20 cellular contexts compared by ENCODE assay signal in genomic region chr1:19990703-19991102, GRCh38. TPM values are rescaled to one million over a fixed set of nuclear protein-coding genes. Genes with fewer than 3 reads are reported as not detected.
DNase-seq lines count a peak whose midpoint lies in the region; ATAC-seq, FAIRE-seq and TF ChIP-seq lines count a peak whose summit lies in the region.
"Had no signal": no experiment of that assay in that cellular context is flagged by ENCODE, and none has a peak within 500 bp of the region (broad histone marks: within the 10 kb centered on the region; RNA-seq: fewer than 3 reads in every experiment).

No MANE protein-coding gene starts in this region.

- H3K14ac ChIP-seq in H1 (ENCODE audit: insufficient read length), result no peak overlapping the region

- H4K8ac ChIP-seq in H1 (ENCODE audit: extremely low read depth, insufficient read depth, low read length), result no peak overlapping the region

- H3K27me3 Mint-ChIP-seq in neural progenitor cell (ENCODE audit: insufficient read depth, low read depth), result no peaks in the 10 kb centered on the region

- H3K56ac ChIP-seq in H1 (replicated peaks; ENCODE audit: insufficient read length, low read depth, low read length), result peak overlapping the region; percentile 24

- H3K79me1 ChIP-seq in H1 (ENCODE audit: low read depth, low read length), result no peaks in the 10 kb centered on the region

- peak overlapping the region; percentile 97; the same call in 1 of the 2 replicates for H2BK20ac ChIP-seq in H1 (ENCODE audit: low read length)

- H2BK15ac ChIP-seq in H1 (ENCODE audit: low read length), result no peak overlapping the region

- H2BK5ac ChIP-seq in H1 (ENCODE audit: low read depth, low read length), result peak overlapping the region; percentile 93; the same call in 1 of the 2 replicates

- no peak overlapping the region for H3K23ac ChIP-seq in H1 (ENCODE audit: insufficient read length)

- peak; percentile 7 for FAIRE-seq in H1 (lab: Jason Lieb, UNC)
- FAIRE-seq: A549, G401.6, GM12891, K562 had no signal

- H3K36me3 ChIP-seq in H1 (ENCODE audit: control insufficient read depth in 2 of 4, insufficient read depth in 4 of 4, low read length in 3 of 4) (peaks cover 0 to 5% (median 0%) of the 10 kb centered on the region in 4 experiments; a peak in 1 of 8 replicates), iPS-18a (ENCODE audit: control insufficient read depth, low read depth, low read length) (no peaks in the 10 kb centered on the region), neural progenitor cell (no peaks in the 10 kb centered on the region)

- no peak overlapping the region for H4K5ac ChIP-seq in H1 (ENCODE audit: insufficient read length, low read depth, low read length)

- H3K4me3 Mint-ChIP-seq in neural progenitor cell, result peak overlapping the region; percentile 14
- H3K4me3 Mint-ChIP-seq: CD4-positive, alpha-beta T cell had no signal

- POLR2A ChIA-PET in H1 (lab: Charles Lee; ENCODE audit: partially characterized antibody), result interaction anchor here (0.8 to 1.3 kb wide), 2 partner anchors 12 to 13 kb away, joined by 3 read pairs; no protein-coding TSS in a partner anchor

- no peaks in the 10 kb centered on the region for H3K23me2 ChIP-seq in H1 (ENCODE audit: low read depth, low read length)

- H3K27ac Mint-ChIP-seq in neural progenitor cell, result no peak overlapping the region
- H3K27ac Mint-ChIP-seq: CD4-positive, alpha-beta T cell had no signal

- no peaks in the 10 kb centered on the region for H3K36me3 Mint-ChIP-seq in neural progenitor cell

- H3K9me3 ChIP-seq in H1 (ENCODE audit: insufficient read depth in 2 of 2, low read depth in 1 of 2, low read length in 1 of 2) (peaks cover 12% of the 10 kb centered on the region in 2 experiments), iPS-18a (ENCODE audit: control insufficient read depth, low read depth, low read length) (peaks cover 6% of the 10 kb centered on the region), neural progenitor cell (ENCODE audit: low read depth) (no peaks in the 10 kb centered on the region)
- H3K9me3 ChIP-seq: A549 had no signal

- no peak overlapping the region for H2AK5ac ChIP-seq in H1 (ENCODE audit: low read depth, low read length)

- CTCF ChIA-PET in H1 (lab: Charles Lee; ENCODE audit: partially characterized antibody), result interaction anchor here (0.7 to 1.6 kb wide), 2 partner anchors 16 to 193 kb away, joined by 3 to 4 read pairs; no protein-coding TSS in a partner anchor

- WGBS in H1 (ENCODE audit: extremely low coverage in 1 of 2, insufficient coverage in 1 of 2, insufficient read length in 1 of 2, insufficient replicate concordance in 2 of 2, low coverage in 1 of 2, low lambda C conversion rate in 2 of 2, missing lambda C conversion rate in 1 of 2), 2 experiments, result 22% methylated on average over 1 of the region's 1 CpG; no CpG with 5 or more reads in 1 of the 2 experiments

- no peak overlapping the region for H3K4ac ChIP-seq in H1 (replicated peaks; ENCODE audit: insufficient read length, low read depth, low read length)

- peak overlapping the region; percentile 95 for H2BK12ac ChIP-seq in H1 (ENCODE audit: low read depth, low read length)

- TF ChIP-seq RAD21 in H1 (IDR thresholded peaks at IDR 0.05 in 1 of 2, conservative IDR thresholded peaks at IDR 0.05 in 1 of 2; ENCODE audit: low read depth in 2 of 2, low read length in 2 of 2), result no peak

- no peaks in the 10 kb centered on the region for H3K79me2 ChIP-seq in H1 (ENCODE audit: control insufficient read depth in 1 of 2, insufficient read depth in 2 of 2, low read length in 2 of 2)
- no peaks in the 10 kb centered on the region for H3K79me2 ChIP-seq in neural progenitor cell (ENCODE audit: low read depth)

- no peak for TF ChIP-seq POLR2A in H1 (IDR thresholded peaks at IDR 0.05; ENCODE audit: control extremely low read depth in 1 of 2, low read depth in 2 of 2, low read length in 2 of 2)

- no peak for ATAC-seq in GM19463 (IDR thresholded peaks at IDR 0.05; ENCODE audit: unreplicated experiment)
- ATAC-seq: A549, K562 had no signal

- H3K27ac ChIP-seq in H1 (ENCODE audit: low read depth, low read length) (peak overlapping the region; percentile 58; the same call in 1 of the 2 replicates), iPS-18a (ENCODE audit: low read length) (peak overlapping the region; percentile 72), neural progenitor cell (no peak overlapping the region)
- H3K27ac ChIP-seq: 22Rv1, A549, C4-2B had no signal

- H3F3A ChIP-seq in neural progenitor cell (ENCODE audit: low read depth), result no peaks in the 10 kb centered on the region

- H3K9me3 Mint-ChIP-seq in neural progenitor cell, result no peaks in the 10 kb centered on the region
- H3K9me3 Mint-ChIP-seq: CD4-positive, alpha-beta T cell had no signal

- H4K20me1 ChIP-seq in H1 (replicated peaks in 1 of 2; ENCODE audit: control insufficient read depth in 1 of 2, insufficient read depth in 2 of 2, low read length in 2 of 2) (no peaks in the 10 kb centered on the region), neural progenitor cell (ENCODE audit: low read depth) (no peaks in the 10 kb centered on the region)

- peak overlapping the region; percentile 96 for H2BK120ac ChIP-seq in H1 (replicated peaks; ENCODE audit: low read depth, low read length)

- H3K4me1 Mint-ChIP-seq in neural progenitor cell, result peaks cover 17% of the 10 kb centered on the region

- TF ChIP-seq CTCF in H1 (IDR thresholded peaks at IDR 0.05; ENCODE audit: control extremely low read depth in 1 of 3, insufficient read depth in 1 of 3, low read depth in 1 of 3, low read length in 3 of 3) (no peak), neural progenitor cell (IDR thresholded peaks at IDR 0.05) (no peak)

- TF ChIP-seq EP300 in H1 (IDR thresholded peaks at IDR 0.05; ENCODE audit: borderline replicate concordance in 1 of 2, low read depth in 2 of 2, low read length in 2 of 2), result no peak

- no peak overlapping the region for H2AFZ ChIP-seq in H1 (ENCODE audit: low read length)
- peak overlapping the region; percentile 82 for H2AFZ ChIP-seq in neural progenitor cell (replicated peaks)

- peak overlapping the region; percentile 12 for H4K91ac ChIP-seq in H1 (replicated peaks; ENCODE audit: insufficient read length, low read length)

- peak overlapping the region; percentile 81; the same call in 1 of the 2 replicates for H3K18ac ChIP-seq in H1 (ENCODE audit: extremely low read depth, low read length)

- H3K4me3 ChIP-seq in H1 (ENCODE audit: extremely low read depth in 1 of 4, insufficient read depth in 2 of 4, low read depth in 3 of 4, low read length in 4 of 4) (peak overlapping the region in 3 of 4 experiments; percentile 9 to 43 (median 23); a peak in 5 of 8 replicates), iPS-18a (ENCODE audit: low read length) (peak overlapping the region; percentile 46), neural progenitor cell (no peak overlapping the region)
- H3K4me3 ChIP-seq: A549, K562 had no signal

- DNase-seq in DMS 273 (lab: John Stamatoyannopoulos, UW; ENCODE audit: unreplicated experiment), result peak; percentile 39
- DNase-seq in DMS 273 treated with DMSO at 0.1 percent for 48 hours (lab: John Stamatoyannopoulos, UW), result no peak
- no peak for DNase-seq in H1 (ENCODE audit: low read depth in 1 of 2, low spot score in 2 of 2)
- DNase-seq in neural progenitor cell (ENCODE audit: low spot score), result no peak
- DNase-seq in germinal center (ENCODE audit: low spot score), result no peak
- DNase-seq in stimulated activated CD4-positive, alpha-beta T cell treated with anti-CD3 and anti-CD28 coated beads, Interleukin-12 subunit alpha, Interleukin-12 subunit beta, amount 100 ng/mL, for 4 hours, result no peak
- DNase-seq: AML-193; CD4-positive, alpha-beta T cell; HCEC 1CT; IMR-90 had no signal

- H3K9ac ChIP-seq in H1 (replicated peaks in 1 of 4; ENCODE audit: extremely low read depth in 1 of 4, low read depth in 3 of 4, low read length in 3 of 4) (peak overlapping the region in 1 of 4 experiments; percentile 21; a peak in 2 of 7 replicates), iPS-18a (ENCODE audit: low read length) (peak overlapping the region; percentile 51), neural progenitor cell (no peak overlapping the region)

- H3K27me3 ChIP-seq in H1 (replicated peaks in 1 of 4; ENCODE audit: control insufficient read depth in 3 of 4, extremely low read depth in 1 of 4, insufficient read depth in 3 of 4, low read length in 3 of 4) (no peaks in the 10 kb centered on the region), iPS-18a (ENCODE audit: control insufficient read depth, insufficient read depth, low read length) (no peaks in the 10 kb centered on the region), neural progenitor cell (peaks cover 14% of the 10 kb centered on the region)

- H3K4me1 ChIP-seq in H1 (replicated peaks in 1 of 4; ENCODE audit: control insufficient read depth in 3 of 4, insufficient read depth in 4 of 4, low read length in 3 of 4), result peaks cover 6 to 13% (median 11%) of the 10 kb centered on the region in 4 experiments; a peak in 6 of 7 replicates
- H3K4me1 ChIP-seq in iPS-18a (ENCODE audit: control insufficient read depth, low read depth, low read length), result peaks cover 53% of the 10 kb centered on the region
- H3K4me1 ChIP-seq in neural progenitor cell, result peaks cover 8% of the 10 kb centered on the region
- H3K4me1 ChIP-seq: A549 had no signal

- peak overlapping the region; percentile 45 to 82 for H3K4me2 ChIP-seq in H1 (ENCODE audit: insufficient read depth in 1 of 2, low read depth in 2 of 2, low read length in 2 of 2)
- H3K4me2 ChIP-seq in neural progenitor cell, result peak overlapping the region; percentile 24
- H3K4me2 ChIP-seq: A549 had no signal

TF ChIP-seq in H1, 55 proteins besides CTCF, POLR2A, EP300 and RAD21:
- TF ChIP-seq FOSL1 (IDR thresholded peaks at IDR 0.05; ENCODE audit: insufficient read depth, low read depth, low read length), result no peak
- TF ChIP-seq SIN3A (conservative IDR thresholded peaks at IDR 0.05 in 1 of 2, IDR thresholded peaks at IDR 0.05 in 1 of 2; ENCODE audit: low read depth in 1 of 2, low read length in 2 of 2), result no peak
- no peak for TF ChIP-seq POU5F1 (IDR thresholded peaks at IDR 0.05; ENCODE audit: low read depth, low read length)
- TF ChIP-seq SRF (IDR thresholded peaks at IDR 0.05; ENCODE audit: low read depth, low read length), result no peak
- TF ChIP-seq CEBPB (IDR thresholded peaks at IDR 0.05; ENCODE audit: low read depth, low read length), result no peak
TF ChIP-seq in H1: peak in this region for 0.

RNA-seq across cellular contexts. Expression of gene PLA2G2A, which starts 11.3 kb away (rescaled TPM):
- 0.69 and 1.0 TPM in 2 replicates for total RNA-seq in H1 (2021; fragmentation: NEBNext Ultra II Directional; extraction: Animal tissue kit (Norgen Biotek cat#: 25700))
- 2.1 and 3.7 TPM in 2 replicates for polyA plus RNA-seq in H1 (2011; rRNA removed)
- 3.3 TPM for polyA plus RNA-seq in H1 (2011; cell fraction: cytosol; rRNA removed)
- polyA plus RNA-seq in H1 (2011; cell fraction: nucleus; rRNA removed), result 1.5 TPM
- 1.1 to 2.0 TPM (median 1.6 TPM) in 4 replicates for polyA plus RNA-seq in H1 (2012, experiment 1 of 2)
- polyA plus RNA-seq in H1 (2012, experiment 2 of 2), result 3.6 TPM
- polyA plus RNA-seq in H1 (2013, experiment 1 of 2), result 0.75 TPM
- 1.2 TPM for polyA plus RNA-seq in H1 (2013, experiment 2 of 2)
- polyA minus RNA-seq in H1 (2011; rRNA and poly(A)+ RNA removed), result 1.5 and 1.9 TPM in 2 replicates
- polyA minus RNA-seq in H1 (2011; cell fraction: cytosol; rRNA and poly(A)+ RNA removed), result 1.5 TPM
- not detected for polyA minus RNA-seq in H1 (2011; cell fraction: nucleus; rRNA and poly(A)+ RNA removed)
- not detected in 2 replicates for total RNA-seq in neural progenitor cell (ENCODE audit: low replicate concordance)
- total RNA-seq: CD4-positive, alpha-beta T cell; H4; IMR-90; K562 had no signal
- polyA plus RNA-seq: BJ, IMR-90, K562 had no signal
